Comparison of ENCODE assay signal across 17 cellular contexts in genomic region chr15:61301701-61302100, GRCh38.
A peak's percentile ranks its signal among the peaks of the same experiment; 100 is the strongest.
DNase-seq lines count a peak whose midpoint lies in the region; ATAC-seq lines count a peak whose summit lies in the region.
"Had no signal": no experiment of that assay in that cellular context is flagged by ENCODE, and none has a peak within 500 bp of the region (broad histone marks: within the 10 kb centered on the region; RNA-seq: fewer than 3 reads in every experiment).

No MANE protein-coding gene starts in this region.

- no peak overlapping the region for H4K91ac ChIP-seq in neuronal stem cell (ENCODE audit: low read depth, low read length, poor library complexity)

- H3K36me3 ChIP-seq in SJCRH30 (no peaks in the 10 kb centered on the region), neuronal stem cell (replicated peaks in 1 of 2; ENCODE audit: control insufficient read depth in 2 of 2, insufficient read depth in 2 of 2, low read length in 2 of 2) (no peaks in the 10 kb centered on the region)
- H3K36me3 ChIP-seq: BLaER1 treated with 17β-estradiol and CSF1 and Interleukin-3, amounts not matched to agents 10 nM and 100 nM had no signal

- no peak for ATAC-seq in HG03565 (IDR thresholded peaks at IDR 0.05; ENCODE audit: unreplicated experiment)
- ATAC-seq: A549; CD8-positive, alpha-beta T cell; GM12878 had no signal

- H3K23ac ChIP-seq in neuronal stem cell (ENCODE audit: low read depth, low read length, poor library complexity): no peak overlapping the region

- WGBS in neuronal stem cell (ENCODE audit: extremely low coverage in 2 of 2, insufficient read length in 2 of 2, insufficient replicate concordance in 1 of 2), 2 donors: no CpG with 5 or more reads among the region's 3 CpGs

- no peak overlapping the region for H3K4me3 ChIP-seq in SJCRH30
- no peak overlapping the region for H3K4me3 ChIP-seq in neuronal stem cell (ENCODE audit: low read length in 2 of 2)
- H3K4me3 ChIP-seq: A549; BLaER1 treated with 17β-estradiol and CSF1 and Interleukin-3, amounts not matched to agents 10 nM and 100 nM; GM12878 had no signal

- no peak overlapping the region for H4K8ac ChIP-seq in neuronal stem cell (ENCODE audit: low read depth, low read length)

- no peak overlapping the region for H2BK12ac ChIP-seq in neuronal stem cell (ENCODE audit: low read length)

- H3K79me1 ChIP-seq in neuronal stem cell (ENCODE audit: low read depth, low read length): no peaks in the 10 kb centered on the region

- H3K14ac ChIP-seq in neuronal stem cell (ENCODE audit: low read length): no peak overlapping the region

- peak; percentile 16 for DNase-seq in NCI-H82 (lab: John Stamatoyannopoulos, UW)
- DNase-seq in NCI-H82 treated with DMSO at 0.1 percent for 48 hours (lab: John Stamatoyannopoulos, UW; ENCODE audit: unreplicated experiment): no peak
- peak; percentile 95 for DNase-seq in SJCRH30
- DNase-seq in neuronal stem cell (ENCODE audit: low spot score): no peak
- DNase-seq in GDM1 (lab: John Stamatoyannopoulos, UW): no peak
- DNase-seq: AML-193; Caco-2; Calu3; CD4-positive, alpha-beta T cell; CD8-positive, alpha-beta T cell; DMS79 treated with DMSO at 0.1 percent for 48 hours had no signal

- no peak overlapping the region for H2BK120ac ChIP-seq in neuronal stem cell (ENCODE audit: low read depth, low read length)

- H2BK5ac ChIP-seq in neuronal stem cell (ENCODE audit: low read length): no peak overlapping the region

- no peak overlapping the region for H3K4me2 ChIP-seq in neuronal stem cell (ENCODE audit: insufficient read depth, low read length, poor library complexity, severe bottlenecking)
- H3K4me2 ChIP-seq: A549; BLaER1 treated with 17β-estradiol and CSF1 and Interleukin-3, amounts not matched to agents 10 nM and 100 nM had no signal

- H2AFZ ChIP-seq in neuronal stem cell (ENCODE audit: low read length): no peak overlapping the region

- H3K27me3 ChIP-seq in SJCRH30 (no peaks in the 10 kb centered on the region), neuronal stem cell (ENCODE audit: control insufficient read depth in 3 of 3, insufficient read depth in 3 of 3, low read depth in 1 of 3, low read length in 3 of 3) (no peaks in the 10 kb centered on the region)
- H3K27me3 ChIP-seq: BLaER1 treated with 17β-estradiol and CSF1 and Interleukin-3, amounts not matched to agents 10 nM and 100 nM had no signal

- H3K9me3 ChIP-seq in SJCRH30 (replicated peaks): no peaks in the 10 kb centered on the region
- H3K9me3 ChIP-seq in neuronal stem cell (replicated peaks in 1 of 2; ENCODE audit: control insufficient read depth in 2 of 2, insufficient read depth in 1 of 2, low read depth in 1 of 2, low read length in 2 of 2): no peaks in the 10 kb centered on the region
- H3K9me3 ChIP-seq: A549; BLaER1 treated with 17β-estradiol and CSF1 and Interleukin-3, amounts not matched to agents 10 nM and 100 nM; Caco-2 had no signal

- peak overlapping the region; percentile 26 for H3K9ac ChIP-seq in neuronal stem cell (ENCODE audit: low read depth, low read length, poor library complexity)
- H3K9ac ChIP-seq: BLaER1 treated with 17β-estradiol and CSF1 and Interleukin-3, amounts not matched to agents 10 nM and 100 nM had no signal

- H3K4ac ChIP-seq in neuronal stem cell (ENCODE audit: low read length): no peak overlapping the region

- peaks cover 10% of the 10 kb centered on the region for H3K4me1 ChIP-seq in SJCRH30
- H3K4me1 ChIP-seq in neuronal stem cell (ENCODE audit: control insufficient read depth in 2 of 2, insufficient read depth in 1 of 2, low read depth in 1 of 2, low read length in 2 of 2): no peaks in the 10 kb centered on the region
- H3K4me1 ChIP-seq: A549; BLaER1 treated with 17β-estradiol and CSF1 and Interleukin-3, amounts not matched to agents 10 nM and 100 nM; Caco-2 had no signal

- H3K27ac ChIP-seq in SJCRH30: peak overlapping the region; percentile 36; the same call in 1 of the 2 replicates
- no peak overlapping the region for H3K27ac ChIP-seq in neuronal stem cell (replicated peaks; ENCODE audit: low read length)
- H3K27ac ChIP-seq: 22Rv1; A549; BLaER1 treated with 17β-estradiol and CSF1 and Interleukin-3, amounts not matched to agents 10 nM and 100 nM; C4-2B had no signal

- no peak overlapping the region for H2AK5ac ChIP-seq in neuronal stem cell (ENCODE audit: low read depth, low read length)

- H2BK15ac ChIP-seq in neuronal stem cell (ENCODE audit: low read length): no peak overlapping the region

- no peak overlapping the region for H3K18ac ChIP-seq in neuronal stem cell (ENCODE audit: low read length)

Comparison
In these comparisons a context has a peak if more than half of its experiments do, and no peak if none do; other contexts are left out.
1. DNase-seq: peak in NCI-H82 (single experiment) and SJCRH30 (2 of 2); none in NCI-H82 treated with DMSO at 0.1 percent for 48 hours (single experiment), neuronal stem cell (single experiment) and GDM1 (single experiment).